22 cellular contexts compared by ENCODE assay signal in the genomic region with DNA sequence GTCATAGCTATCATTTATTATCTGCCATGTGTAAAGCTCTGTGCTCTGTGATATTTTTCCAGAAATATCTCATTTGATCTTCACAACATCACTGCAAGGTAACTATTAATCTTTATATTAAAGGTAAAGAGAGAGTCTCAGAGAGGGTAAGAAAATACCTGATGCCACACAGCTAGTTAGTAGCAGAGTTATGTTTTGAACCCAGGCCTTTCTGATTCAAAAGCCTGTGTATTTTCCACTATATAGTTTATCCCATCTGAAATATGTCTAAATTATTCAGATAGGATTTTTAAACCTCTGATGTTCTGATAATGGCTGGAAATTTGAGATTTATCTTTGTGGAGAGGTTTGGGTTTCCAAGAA. TPM values are rescaled to one million over a fixed set of nuclear protein-coding genes. Genes with fewer than 3 reads are reported as not detected.
DNase-seq lines count a peak whose midpoint lies in the region; ATAC-seq and TF ChIP-seq lines count a peak whose summit lies in the region.
"Had no signal": no experiment of that assay in that cellular context is flagged by ENCODE, and none has a peak within 500 bp of the region (broad histone marks: within the 10 kb centered on the region; RNA-seq: fewer than 3 reads in every experiment).

No MANE protein-coding gene starts in this region.

- H3K27me3 ChIP-seq in GM23248 (replicated peaks; ENCODE audit: insufficient read depth) (no peaks in the 10 kb centered on the region), liver (ENCODE audit: control insufficient read depth in 4 of 4, insufficient read depth in 4 of 4, low read length in 3 of 4) (no peaks in the 10 kb centered on the region), gastrocnemius medialis (no peaks in the 10 kb centered on the region), neural progenitor cell (no peaks in the 10 kb centered on the region), ovary (no peaks in the 10 kb centered on the region)
- H3K27me3 ChIP-seq: SJSA1 had no signal

- peaks cover 90% of the 10 kb centered on the region for H3K79me2 ChIP-seq in GM23248 (ENCODE audit: insufficient read depth)
- H3K79me2 ChIP-seq in neural progenitor cell (ENCODE audit: low read depth) = no peaks in the 10 kb centered on the region

- 0 out of 2 replicates have a peak overlapping the region, but pooled peaks have one; percentile 6 for H3K9ac ChIP-seq in GM23248
- H3K9ac ChIP-seq in liver (ENCODE audit: low read depth in 1 of 2, low read length in 2 of 2) = peak overlapping the region; percentile 39 to 83
- no peak overlapping the region for H3K9ac ChIP-seq in neural progenitor cell

- H3K36me3 ChIP-seq in GM23248 (ENCODE audit: low read depth) = peaks cover 4% of the 10 kb centered on the region; the same call in 1 of the 2 replicates
- H3K36me3 ChIP-seq in liver (ENCODE audit: control insufficient read depth in 4 of 4, insufficient read depth in 3 of 4, low read depth in 1 of 4, low read length in 3 of 4) = peaks cover 0 to 1% (median 0%) of the 10 kb centered on the region in 4 donors
- peaks cover 0 to 3% of the 10 kb centered on the region in 2 donors for H3K36me3 ChIP-seq in gastrocnemius medialis
- H3K36me3 ChIP-seq in neural progenitor cell = no peaks in the 10 kb centered on the region
- no peaks in the 10 kb centered on the region for H3K36me3 ChIP-seq in ovary
- H3K36me3 ChIP-seq: cardiac muscle cell had no signal

- H3K4me2 ChIP-seq in GM23248 (ENCODE audit: unreplicated experiment) (peak overlapping the region; percentile 10), neural progenitor cell (no peak overlapping the region)
- H3K4me2 ChIP-seq: PC-9 had no signal

- peaks cover 4% of the 10 kb centered on the region for H3K27me3 Mint-ChIP-seq in neural progenitor cell (ENCODE audit: insufficient read depth, low read depth)
- H3K27me3 Mint-ChIP-seq: activated B cell treated with CpG ODN at 0.5 μM for 24 hours; activated naive CD8-positive, alpha-beta T cell treated with anti-CD3 and anti-CD28 coated beads, Interleukin-2, amount 10 ng/mL, durations not matched to agents 7 days and 5 days had no signal

- H3K27ac Mint-ChIP-seq in neural progenitor cell = no peak overlapping the region
- H3K27ac Mint-ChIP-seq: activated B cell treated with CpG ODN at 0.5 μM for 24 hours; activated CD8-positive, alpha-beta T cell treated with anti-CD3 and anti-CD28 coated beads, Interleukin-2, amount 10 ng/mL, durations not matched to agents 7 days and 5 days; activated naive CD8-positive, alpha-beta T cell treated with anti-CD3 and anti-CD28 coated beads, Interleukin-2, amount 10 ng/mL, durations not matched to agents 7 days and 5 days; stimulated activated effector memory CD8-positive, alpha-beta T cell treated with anti-CD3 and anti-CD28 coated beads, Interleukin-12 subunit alpha, Interleukin-12 subunit beta, amount 100 ng/mL, for 72 hours had no signal

- no peak for TF ChIP-seq POLR2A in gastrocnemius medialis (IDR thresholded peaks at IDR 0.05)
- no peak for TF ChIP-seq POLR2A in ovary (IDR thresholded peaks at IDR 0.05)

- H3K9me3 ChIP-seq in GM23248 (ENCODE audit: low read depth) (no peaks in the 10 kb centered on the region), liver (ENCODE audit: control insufficient read depth in 4 of 4, low read length in 3 of 4) (no peaks in the 10 kb centered on the region), gastrocnemius medialis (no peaks in the 10 kb centered on the region), neural progenitor cell (ENCODE audit: low read depth) (no peaks in the 10 kb centered on the region), ovary (no peaks in the 10 kb centered on the region)
- H3K9me3 ChIP-seq: SJSA1 had no signal

- H3K36me3 Mint-ChIP-seq in neural progenitor cell = no peaks in the 10 kb centered on the region

- no peak overlapping the region for H3K4me3 ChIP-seq in GM23248
- no peak overlapping the region for H3K4me3 ChIP-seq in liver (ENCODE audit: low read depth in 1 of 3, low read length in 3 of 3)
- H3K4me3 ChIP-seq in gastrocnemius medialis = no peak overlapping the region
- no peak overlapping the region for H3K4me3 ChIP-seq in neural progenitor cell
- H3K4me3 ChIP-seq in ovary = no peak overlapping the region
- H3K4me3 ChIP-seq: cardiac muscle cell, PC-9, SJSA1 had no signal

- DNase-seq in GM23248 (no peak), caudate nucleus (lab: John Stamatoyannopoulos, UW) (no peak), gastrocnemius medialis (no peak), neural progenitor cell (ENCODE audit: low spot score) (no peak), ovary (no peak), posterior vena cava (ENCODE audit: low spot score) (no peak), omental fat pad (ENCODE audit: low spot score) (no peak)
- DNase-seq: ACHN; activated B cell treated with CpG ODN at 0.5 μM for 24 hours; activated CD8-positive, alpha-beta T cell treated with anti-CD3 and anti-CD28 coated beads, Interleukin-2, amount 10 ng/mL, durations not matched to agents 7 days and 5 days; activated naive CD8-positive, alpha-beta T cell treated with anti-CD3 and anti-CD28 coated beads, Interleukin-2, amount 10 ng/mL, durations not matched to agents 7 days and 5 days; DMS79; effector CD8-positive, alpha-beta T cell; NCI-H1436; PC-9; posterior cingulate gyrus; trophoblast cell had no signal

- no peak for ATAC-seq in gastrocnemius medialis
- no peak for ATAC-seq in omental fat pad (ENCODE audit: low FRiP score)
- ATAC-seq: activated CD8-positive, alpha-beta T cell treated with anti-CD3 and anti-CD28 coated beads, Interleukin-2, amount 10 ng/mL, durations not matched to agents 7 days and 5 days had no signal

- no peaks in the 10 kb centered on the region for H3K9me3 Mint-ChIP-seq in neural progenitor cell
- H3K9me3 Mint-ChIP-seq: activated B cell treated with CpG ODN at 0.5 μM for 24 hours; activated naive CD8-positive, alpha-beta T cell treated with anti-CD3 and anti-CD28 coated beads, Interleukin-2, amount 10 ng/mL, durations not matched to agents 7 days and 5 days; CD14-positive monocyte; stimulated activated effector memory CD8-positive, alpha-beta T cell treated with anti-CD3 and anti-CD28 coated beads, Interleukin-12 subunit alpha, Interleukin-12 subunit beta, amount 100 ng/mL, for 72 hours had no signal

- H3F3A ChIP-seq in GM23248 (ENCODE audit: insufficient read depth) (no peaks in the 10 kb centered on the region), neural progenitor cell (ENCODE audit: low read depth) (no peaks in the 10 kb centered on the region)

- H3K9me2 ChIP-seq in GM23248 (ENCODE audit: insufficient read depth) = no peaks in the 10 kb centered on the region

- H4K20me1 ChIP-seq in GM23248 (ENCODE audit: insufficient read depth) = no peaks in the 10 kb centered on the region
- no peaks in the 10 kb centered on the region for H4K20me1 ChIP-seq in neural progenitor cell (ENCODE audit: low read depth)

- TF ChIP-seq EP300 in ovary (IDR thresholded peaks at IDR 0.05) = no peak

- intact Hi-C loops in gastrocnemius medialis (cut with DNase I; ENCODE audit: low total_unique reads) (no loop called here), ovary (cut with DNase I) (no loop called here), posterior vena cava (cut with DNase I) (no loop called here)

- TF ChIP-seq RAD21 in liver (IDR thresholded peaks at IDR 0.05) = no peak

- H3K4me1 ChIP-seq in GM23248 (ENCODE audit: insufficient read depth) (peaks cover 18% of the 10 kb centered on the region), liver (ENCODE audit: control insufficient read depth in 4 of 4, insufficient read depth in 4 of 4, low read length in 3 of 4) (peaks cover 11 to 38% (median 22%) of the 10 kb centered on the region in 4 donors), gastrocnemius medialis (peaks cover 25 to 36% of the 10 kb centered on the region in 2 donors), neural progenitor cell (no peaks in the 10 kb centered on the region), ovary (ENCODE audit: insufficient read depth) (peaks cover 4% of the 10 kb centered on the region)
- H3K4me1 ChIP-seq: SJSA1 had no signal

- in situ Hi-C loops in GM23248 (cut with MboI) = no loop called here
- in situ Hi-C loops in gastrocnemius medialis (cut with MboI; ENCODE audit: low sequenced_read_pairs in 4 of 4) = loop anchor here in 1 of 4 donors (25.0 kb wide), 1 partner anchor 266 kb away; no protein-coding TSS in a partner anchor

- H3K27ac ChIP-seq in GM23248 = peak overlapping the region; percentile 35; the same call in 1 of the 2 replicates
- H3K27ac ChIP-seq in caudate nucleus (ENCODE audit: low read depth, low read length) = peak overlapping the region; percentile 85
- peak overlapping the region; percentile 88 to 92 for H3K27ac ChIP-seq in liver (ENCODE audit: low read depth in 1 of 2, low read length in 2 of 2)
- H3K27ac ChIP-seq in gastrocnemius medialis = peak overlapping the region in 3 of 4 donors; percentile 29 to 72 (median 65)
- no peak overlapping the region for H3K27ac ChIP-seq in neural progenitor cell
- no peak overlapping the region for H3K27ac ChIP-seq in ovary
- H3K27ac ChIP-seq: PC-9, SJSA1 had no signal

- no peak for TF ChIP-seq CTCF in liver (IDR thresholded peaks at IDR 0.05; ENCODE audit: low read depth, low read length, missing input control)
- no peak for TF ChIP-seq CTCF in gastrocnemius medialis (IDR thresholded peaks at IDR 0.05 in 4 of 5, conservative IDR thresholded peaks at IDR 0.05 in 1 of 5)
- no peak for TF ChIP-seq CTCF in neural progenitor cell (IDR thresholded peaks at IDR 0.05)
- TF ChIP-seq CTCF in ovary (IDR thresholded peaks at IDR 0.05) = no peak
- no peak for TF ChIP-seq CTCF in omental fat pad (IDR thresholded peaks at IDR 0.05)

- no peak overlapping the region for H3K4me3 Mint-ChIP-seq in neural progenitor cell
- H3K4me3 Mint-ChIP-seq: activated B cell treated with CpG ODN at 0.5 μM for 24 hours; activated CD8-positive, alpha-beta T cell treated with anti-CD3 and anti-CD28 coated beads, Interleukin-2, amount 10 ng/mL, durations not matched to agents 7 days and 5 days; activated naive CD8-positive, alpha-beta T cell treated with anti-CD3 and anti-CD28 coated beads, Interleukin-2, amount 10 ng/mL, durations not matched to agents 7 days and 5 days; CD14-positive monocyte; stimulated activated effector memory CD8-positive, alpha-beta T cell treated with anti-CD3 and anti-CD28 coated beads, Interleukin-12 subunit alpha, Interleukin-12 subunit beta, amount 100 ng/mL, for 72 hours had no signal

- H2AFZ ChIP-seq in GM23248 (peak overlapping the region; percentile 68; the same call in 1 of the 2 replicates), neural progenitor cell (replicated peaks) (no peak overlapping the region)
- H2AFZ ChIP-seq: PC-9 had no signal

- H3K4me1 Mint-ChIP-seq in neural progenitor cell = no peaks in the 10 kb centered on the region
- H3K4me1 Mint-ChIP-seq: activated B cell treated with CpG ODN at 0.5 μM for 24 hours; activated naive CD8-positive, alpha-beta T cell treated with anti-CD3 and anti-CD28 coated beads, Interleukin-2, amount 10 ng/mL, durations not matched to agents 7 days and 5 days had no signal

RNA-seq across cellular contexts. Expression of a gene that starts 10.1 kb away (rescaled TPM):
- 4.2 and 7.1 TPM in 2 replicates for total RNA-seq in GM23248 (2014; rRNA removed; shearing (Covaris generic))
- 28.7 and 29.6 TPM in 2 replicates for polyA plus RNA-seq in GM23248 (2016; fragmentation: Nextera tagmentation; extraction: Ambion mirVana)
- 10 to 100 TPM in 1 of 2 donors, 1 to 10 TPM in 1; 9.1 to 11.9 TPM for total RNA-seq in liver
- polyA plus RNA-seq in liver = 10 to 100 TPM; 12.9 to 13.2 TPM
- total RNA-seq in gastrocnemius medialis = 1 to 10 TPM; 5.6 to 9.9 (median 8.0) TPM
- 0.50 and 1.6 TPM in 2 replicates for total RNA-seq in neural progenitor cell (ENCODE audit: low replicate concordance)
- 10 to 100 TPM in 5 of 7 donors, 1 to 10 TPM in 2; 3.5 to 29.0 (median 12.2) TPM for total RNA-seq in ovary
- 10 to 100 TPM; 12.7 to 51.2 TPM for polyA plus RNA-seq in ovary
- 10 to 100 TPM; 20.1 to 23.4 TPM for total RNA-seq in posterior vena cava
- 10 to 100 TPM; 11.6 to 30.4 (median 17.4) TPM for total RNA-seq in omental fat pad

RNA-seq across cellular contexts. Expression of a gene that starts 33.9 kb away (rescaled TPM):
- 10.4 and 12.0 TPM in 2 replicates for total RNA-seq in GM23248 (2014; rRNA removed; shearing (Covaris generic))
- 28.9 and 29.0 TPM in 2 replicates for polyA plus RNA-seq in GM23248 (2016; fragmentation: Nextera tagmentation; extraction: Ambion mirVana)
- total RNA-seq in liver = 10 to 100 TPM; 20.2 to 36.3 TPM
- polyA plus RNA-seq in liver = 10 to 100 TPM; 29.3 to 65.2 TPM
- 10 to 100 TPM in 2 of 4 donors, 1 to 10 TPM in 2; 3.7 to 20.1 (median 10.6) TPM for total RNA-seq in gastrocnemius medialis
- 33.0 and 38.8 TPM in 2 replicates for total RNA-seq in neural progenitor cell (ENCODE audit: low replicate concordance)
- total RNA-seq in ovary = 10 to 100 TPM; 11.4 to 28.4 (median 21.9) TPM
- polyA plus RNA-seq in ovary = 10 to 100 TPM in 1 of 2 donors, 1 to 10 TPM in 1; 9.7 to 20.5 TPM
- 10 to 100 TPM; 20.1 to 28.5 TPM for total RNA-seq in posterior vena cava
- 10 to 100 TPM; 11.6 to 22.1 (median 20.1) TPM for total RNA-seq in omental fat pad

RNA-seq across cellular contexts. Expression of a gene that starts 54.6 kb away (rescaled TPM):
- 4.9 and 6.7 TPM in 2 replicates for total RNA-seq in GM23248 (2014; rRNA removed; shearing (Covaris generic))
- polyA plus RNA-seq in GM23248 (2016; fragmentation: Nextera tagmentation; extraction: Ambion mirVana) = 3.2 and 4.2 TPM in 2 replicates
- total RNA-seq in liver = 1 to 10 TPM; 2.9 to 9.5 TPM
- polyA plus RNA-seq in liver = 1 to 10 TPM in 1 of 2 donors, under 1 TPM in 1; 0.83 to 1.8 TPM
- 10 to 100 TPM in 3 of 4 donors, 1 to 10 TPM in 1; 9.3 to 20.3 (median 12.5) TPM for total RNA-seq in gastrocnemius medialis
- total RNA-seq in neural progenitor cell (ENCODE audit: low replicate concordance) = 0.25 and 0.37 TPM in 2 replicates
- 10 to 100 TPM in 5 of 7 donors, 1 to 10 TPM in 2; 7.7 to 68.1 (median 11.8) TPM for total RNA-seq in ovary
- 10 to 100 TPM; 10.1 to 16.0 TPM for polyA plus RNA-seq in ovary
- 10 to 100 TPM; 13.5 to 20.8 TPM for total RNA-seq in posterior vena cava
- 100 to 1,000 TPM in 1 of 4 donors, 10 to 100 TPM in 3; 43.1 to 123 (median 60.5) TPM for total RNA-seq in omental fat pad

Comparison
In these comparisons a context has a peak if more than half of its experiments do, and no peak if none do; other contexts are left out.
1. H3K27ac ChIP-seq: peak in GM23248 (single experiment), caudate nucleus (single experiment), liver (2 of 2) and gastrocnemius medialis (3 of 4); none in neural progenitor cell (single experiment) and ovary (0 of 2).